Comparison of ENCODE assay signal across 8 cellular contexts in genomic region chr3:52891615-52892081, GRCh38. TPM values are rescaled to one million over a fixed set of nuclear protein-coding genes. Genes with fewer than 3 reads are reported as not detected.
DNase-seq lines count a peak whose midpoint lies in the region; ATAC-seq and TF ChIP-seq lines count a peak whose summit lies in the region.

No MANE protein-coding gene starts in this region.

- H3K4me1 ChIP-seq in spleen: peaks cover 6 to 65% (median 53%) of the 10 kb centered on the region in 6 donors

- H3K9me3 ChIP-seq in SK-N-MC (ENCODE audit: low read depth, low read length) (no peaks in the 10 kb centered on the region), spleen (no peaks in the 10 kb centered on the region)

- TF ChIP-seq CTCF in GM12875 (IDR thresholded peaks at IDR 0.05; ENCODE audit: borderline replicate concordance, insufficient read depth, low read depth, low read length) (no peak), foreskin fibroblast (IDR thresholded peaks at IDR 0.05; ENCODE audit: low read depth, low read length) (no peak), spleen (IDR thresholded peaks at IDR 0.05 in 8 of 11, conservative IDR thresholded peaks at IDR 0.05 in 3 of 11) (no peak), GM10266 (IDR thresholded peaks at IDR 0.05; ENCODE audit: control insufficient read depth, insufficient read depth, low read depth, missing control alignments) (no peak)

- intact Hi-C loops in spleen (cut with DNase I; ENCODE audit: low total_unique reads): no loop called here

- peak overlapping the region; percentile 83 for H3K27ac ChIP-seq in SK-N-MC
- H3K27ac ChIP-seq in spleen: peak overlapping the region in 7 of 8 donors; percentile 29 to 76 (median 63)

- ATAC-seq in HG03025 (IDR thresholded peaks at IDR 0.05; ENCODE audit: low FRiP score, unreplicated experiment): no peak

- no peak for DNase-seq in SK-N-MC (ENCODE audit: low read depth, low spot score)
- DNase-seq in foreskin fibroblast: peak; percentile 73 to 88
- no peak for DNase-seq in spleen
- no peak for DNase-seq in GM10266 (ENCODE audit: extremely low spot score)
- no peak for DNase-seq in H7
- no peak for DNase-seq in SHP77 (lab: John Stamatoyannopoulos, UW)

- H3K4me3 ChIP-seq in GM12875 (ENCODE audit: low read depth, low read length): peak overlapping the region; percentile 7
- H3K4me3 ChIP-seq in SK-N-MC: no peak overlapping the region
- peak overlapping the region in 1 of 2 donors; percentile 25 for H3K4me3 ChIP-seq in foreskin fibroblast (ENCODE audit: low read depth in 1 of 2, low read length in 2 of 2)
- peak overlapping the region in 1 of 8 donors; percentile 6 for H3K4me3 ChIP-seq in spleen
- no peak overlapping the region for H3K4me3 ChIP-seq in H7 (ENCODE audit: insufficient read depth, low read depth, low read length)

- TF ChIP-seq POLR2A in spleen (IDR thresholded peaks at IDR 0.05): no peak

- H3K27me3 ChIP-seq in spleen (replicated peaks in 1 of 7): no peaks in the 10 kb centered on the region
- no peaks in the 10 kb centered on the region for H3K27me3 ChIP-seq in H7 (ENCODE audit: control insufficient read depth, insufficient read depth, low read length)

- H3K36me3 ChIP-seq in SK-N-MC (ENCODE audit: insufficient read depth, low read length) (no peaks in the 10 kb centered on the region), spleen (peaks cover 0 to 50% (median 0%) of the 10 kb centered on the region in 6 donors), H7 (replicated peaks; ENCODE audit: control insufficient read depth, insufficient read depth, low read length) (peaks cover 2% of the 10 kb centered on the region)

- H3K9ac ChIP-seq in SK-N-MC (ENCODE audit: insufficient read length): peak overlapping the region; percentile 63

- WGBS in spleen, 5 donors: 44 to 73% (median 59%) methylated on average over 2 of the region's 2 CpGs

RNA-seq across cellular contexts. Expression of gene STIMATE, which starts 5.7 kb away (rescaled TPM):
- total RNA-seq in spleen: 10 to 100 TPM; 20.3 to 65.6 (median 40.6) TPM
- polyA plus RNA-seq in spleen: 10 to 100 TPM in 1 of 3 donors, 1 to 10 TPM in 2; 4.0 to 12.8 (median 5.5) TPM
- 10.9 and 19.3 TPM in 2 replicates for total RNA-seq in H7 (2014; rRNA removed; shearing (Covaris generic))

RNA-seq across cellular contexts. Expression of gene MUSTN1, which starts 56.8 kb away (rescaled TPM):
- total RNA-seq in spleen: 1 to 10 TPM in 5 of 7 donors, not detected in 2; 2.5 to 6.8 (median 3.4) TPM
- polyA plus RNA-seq in spleen: 10 to 100 TPM; 10.0 to 17.8 (median 16.1) TPM
- total RNA-seq in H7 (2014; rRNA removed; shearing (Covaris generic)): 0.63 and 0.97 TPM in 2 replicates

Comparison
In these comparisons a context has a peak if more than half of its experiments do, and no peak if none do; other contexts are left out.
1. DNase-seq: peak in foreskin fibroblast (2 of 2); none in SK-N-MC (single experiment), spleen (single experiment), GM10266 (single experiment), H7 (single experiment) and SHP77 (0 of 2).